In genomic region chr14:31561155-31561846, GRCh38 we compare ENCODE assay signal across 8 cellular contexts. TPM values are rescaled to one million over a fixed set of nuclear protein-coding genes. Genes with fewer than 3 reads are reported as not detected.
DNase-seq lines count a peak whose midpoint lies in the region; ATAC-seq and TF ChIP-seq lines count a peak whose summit lies in the region.

Gene NUBPL (plus strand): TSS chr14:31561404. CDS start chr14:31561440, 36 bp downstream.

- H3K9me3 ChIP-seq in NT2/D1 (ENCODE audit: insufficient read depth, low read length) = no peaks in the 10 kb centered on the region

- peak within 1 kb of the TSS; percentile 80 for H3K4me3 ChIP-seq in NT2/D1 (ENCODE audit: insufficient read length, low read depth)

- H3K9ac ChIP-seq in NT2/D1 (ENCODE audit: insufficient read length, low read depth) = peak within 1 kb of the TSS; percentile 80

- H3K27me3 Mint-ChIP-seq in endothelial cell (ENCODE audit: unreplicated experiment) = peaks cover 6% of the 10 kb centered on the region
- peaks cover 21% of the 10 kb centered on the region for H3K27me3 Mint-ChIP-seq in mesothelial cell of epicardium (ENCODE audit: low read depth)

- no peaks in the 10 kb centered on the region for H3K27me3 ChIP-seq in NT2/D1 (ENCODE audit: insufficient read depth, insufficient read length)

- peaks cover 12% of the 10 kb centered on the region for H3K36me3 Mint-ChIP-seq in endothelial cell (ENCODE audit: low read depth, unreplicated experiment)
- H3K36me3 Mint-ChIP-seq in mesothelial cell of epicardium = no peaks in the 10 kb centered on the region

- H3K4me3 Mint-ChIP-seq in endothelial cell (ENCODE audit: unreplicated experiment) (peak within 1 kb of the TSS; percentile 95), mesothelial cell of epicardium (peak within 1 kb of the TSS; percentile 98)

- no peaks in the 10 kb centered on the region for H3K4me1 ChIP-seq in NT2/D1 (ENCODE audit: insufficient read depth, insufficient read length)

- TF ChIP-seq CTCF in endothelial cell (IDR thresholded peaks at IDR 0.05; ENCODE audit: unreplicated experiment) = no peak
- TF ChIP-seq CTCF in mesothelial cell of epicardium (IDR thresholded peaks at IDR 0.05; ENCODE audit: unreplicated experiment) = no peak

- H3K9me3 Mint-ChIP-seq in endothelial cell (ENCODE audit: unreplicated experiment) (no peaks in the 10 kb centered on the region), mesothelial cell of epicardium (no peaks in the 10 kb centered on the region)

- peak; percentile 90 for DNase-seq in COR-L47 (lab: John Stamatoyannopoulos, UW)
- DNase-seq in HUDEP-2 (lab: John Stamatoyannopoulos, UW; ENCODE audit: unreplicated experiment in 76 of 76) = peak; percentile 8 to 96 (median 91)
- DNase-seq in NT2/D1 (ENCODE audit: low read depth, low spot score) = peak; percentile 84
- DNase-seq in activated CD8-positive, alpha-beta memory T cell treated with anti-CD3 and anti-CD28 coated beads, Interleukin-2, amount 50 U/mL, for 24 hours (ENCODE audit: extremely low read depth) = peak; percentile 91
- DNase-seq in endothelial cell (ENCODE audit: low spot score) = peak; percentile 96
- peak; percentile 92 to 98 for DNase-seq in mesothelial cell of epicardium (ENCODE audit: low spot score in 2 of 2, unreplicated experiment in 2 of 2)
- DNase-seq in stimulated activated CD8-positive, alpha-beta memory T cell treated with anti-CD3 and anti-CD28 coated beads, Interleukin-15, amount 100 ng/mL, for 48 hours (ENCODE audit: low read depth in 2 of 2) = peak; percentile 92 to 93

- no peaks in the 10 kb centered on the region for H3K36me3 ChIP-seq in NT2/D1 (ENCODE audit: insufficient read depth, insufficient read length, low read length)

- peaks cover 12% of the 10 kb centered on the region for H3K4me1 Mint-ChIP-seq in endothelial cell (ENCODE audit: unreplicated experiment)
- H3K4me1 Mint-ChIP-seq in mesothelial cell of epicardium = peaks cover 20% of the 10 kb centered on the region

- H3K27ac Mint-ChIP-seq in endothelial cell (ENCODE audit: unreplicated experiment) (peak within 1 kb of the TSS; percentile 99), mesothelial cell of epicardium (peak within 1 kb of the TSS; percentile 99)

- peak; percentile 98 for ATAC-seq in GM21381 (IDR thresholded peaks at IDR 0.05; ENCODE audit: unreplicated experiment)

RNA-seq across cellular contexts. Expression of gene NUBPL, which starts in this region (rescaled TPM):
- total RNA-seq in endothelial cell (ENCODE audit: unreplicated experiment) (11.3 TPM), mesothelial cell of epicardium (19.7 to 22.6 TPM (median 22.1 TPM) in 3 replicates)

Comparison
In these comparisons a context has a peak if more than half of its experiments do, and no peak if none do; other contexts are left out.
1. Peak in every context shown above with its lines: DNase-seq, ATAC-seq and H3K4me3 ChIP-seq.